Comparison of ENCODE assay signal across 15 cellular contexts in the genomic region with DNA sequence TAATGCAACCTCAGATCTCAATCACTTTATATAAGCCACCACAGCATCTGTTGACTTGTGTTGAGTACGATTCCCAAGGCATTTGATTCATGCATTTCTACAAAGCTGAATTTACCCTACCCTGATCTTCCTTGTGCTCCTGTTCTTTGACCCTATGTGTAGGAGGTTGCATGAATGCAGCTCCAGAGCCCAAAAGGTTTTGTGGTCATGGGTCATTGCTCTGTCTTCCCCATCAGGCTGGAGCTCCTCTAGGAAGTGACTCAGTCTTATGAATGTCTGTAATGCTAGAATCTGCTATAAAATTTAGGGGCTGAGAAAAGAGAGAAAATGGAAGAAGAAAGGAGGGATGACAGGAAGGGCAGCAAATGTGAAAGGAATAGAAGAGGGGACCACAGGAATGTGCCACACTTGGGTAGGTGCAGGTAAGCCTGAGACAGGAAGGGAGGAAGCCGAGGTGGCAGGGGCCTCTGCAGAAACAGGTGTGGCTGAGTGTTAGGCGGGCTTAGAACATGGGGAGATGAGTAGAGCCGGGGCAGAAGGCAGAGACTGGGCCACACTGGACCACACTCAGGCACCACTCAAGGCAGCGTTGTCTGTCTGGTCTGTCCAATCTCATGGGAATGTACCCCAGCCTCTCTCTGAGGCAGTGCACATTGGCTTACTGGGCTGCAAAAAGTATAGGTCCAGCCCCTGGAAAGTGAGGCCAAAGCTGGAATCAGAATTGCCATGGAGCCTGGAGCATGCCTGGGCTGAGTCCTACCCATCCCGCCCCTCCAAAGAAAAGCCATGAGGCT.
"Had no signal": no experiment of that assay in that cellular context is flagged by ENCODE, and none has a peak within 500 bp of the region (broad histone marks: within the 10 kb centered on the region; RNA-seq: fewer than 3 reads in every experiment).

No MANE protein-coding gene starts in this region.

- H3K27ac ChIP-seq: hepatocyte, lower lobe of right lung, psoas muscle, thyroid gland had no signal

- H3K27ac Mint-ChIP-seq: activated CD4-positive, alpha-beta memory T cell treated with anti-CD3 and anti-CD28 coated beads for 36 hours; activated naive CD4-positive, alpha-beta T cell treated with anti-CD3 and anti-CD28 coated beads, Interleukin-2, amount 10 ng/mL, durations not matched to agents 7 days and 5 days; dendritic cell treated with granulocyte-macrophage colony-stimulating factor and Interleukin-4, amounts not matched to agents 40 ng/mL and 50 ng/mL, for 4 days; natural killer cell had no signal

- H3K27me3 ChIP-seq: hepatocyte, thyroid gland had no signal

- H3K9me3 Mint-ChIP-seq: dendritic cell treated with granulocyte-macrophage colony-stimulating factor and Interleukin-4, amounts not matched to agents 40 ng/mL and 50 ng/mL, for 4 days; natural killer cell had no signal

- H3K36me3 ChIP-seq: lower lobe of right lung, thyroid gland had no signal

- H3K4me3 ChIP-seq: hepatocyte, lower lobe of right lung, psoas muscle, thyroid gland had no signal

- DNase-seq: activated CD4-positive, alpha-beta memory T cell treated with anti-CD3 and anti-CD28 coated beads for 36 hours; activated CD4-positive, CD25-positive, alpha-beta regulatory T cell treated with anti-CD3 and anti-CD28 coated beads, Interleukin-2, amount 50 U/mL, for 72 hours; activated naive CD4-positive, alpha-beta T cell treated with anti-CD3 and anti-CD28 coated beads, Interleukin-2, amount 10 ng/mL, durations not matched to agents 7 days and 5 days; activated T-cell treated with anti-CD3 and anti-CD28 coated beads, Interleukin-2, amount 50 U/mL, for 48 hours; cerebellar nuclear complex; erythroblast; lower lobe of right lung; natural killer cell; occipital lobe; psoas muscle; stimulated activated CD4-positive, alpha-beta T cell treated with anti-CD3 and anti-CD28 coated beads, Interleukin-4, amount 100 ng/mL, for 4 hours; thyroid gland had no signal

- H2AFZ ChIP-seq: hepatocyte had no signal

- ATAC-seq: lower lobe of right lung, natural killer cell, psoas muscle had no signal

- H3K79me2 ChIP-seq: hepatocyte had no signal

- FAIRE-seq: urothelium cell line had no signal

- H3K4me1 ChIP-seq: lower lobe of right lung, psoas muscle, thyroid gland had no signal

- H3K36me3 Mint-ChIP-seq: natural killer cell had no signal

- H3K4me3 Mint-ChIP-seq: activated CD4-positive, alpha-beta memory T cell treated with anti-CD3 and anti-CD28 coated beads for 36 hours; activated naive CD4-positive, alpha-beta T cell treated with anti-CD3 and anti-CD28 coated beads, Interleukin-2, amount 10 ng/mL, durations not matched to agents 7 days and 5 days; dendritic cell treated with granulocyte-macrophage colony-stimulating factor and Interleukin-4, amounts not matched to agents 40 ng/mL and 50 ng/mL, for 4 days; natural killer cell had no signal

- H3K4me2 ChIP-seq: hepatocyte had no signal

- H3K27me3 Mint-ChIP-seq: activated CD4-positive, alpha-beta memory T cell treated with anti-CD3 and anti-CD28 coated beads for 36 hours; activated naive CD4-positive, alpha-beta T cell treated with anti-CD3 and anti-CD28 coated beads, Interleukin-2, amount 10 ng/mL, durations not matched to agents 7 days and 5 days had no signal

- H3K9me3 ChIP-seq: lower lobe of right lung, psoas muscle, thyroid gland had no signal
